ENCODE assay signal across 11 cellular contexts in genomic region chr6:16688984-16689636, GRCh38.
DNase-seq lines count a peak whose midpoint lies in the region; ATAC-seq and TF ChIP-seq lines count a peak whose summit lies in the region.
"Had no signal": no experiment of that assay in that cellular context is flagged by ENCODE, and none has a peak within 500 bp of the region (broad histone marks: within the 10 kb centered on the region; RNA-seq: fewer than 3 reads in every experiment).

No MANE protein-coding gene starts in this region.

- H3K27me3 ChIP-seq in mammary epithelial cell (ENCODE audit: insufficient read depth, low read length) (no peaks in the 10 kb centered on the region), mesenchymal stem cell (ENCODE audit: control insufficient read depth in 1 of 2, insufficient read depth in 1 of 2, low read length in 2 of 2) (no peaks in the 10 kb centered on the region)
- H3K27me3 ChIP-seq: heart left ventricle had no signal

- no peak for ATAC-seq in naive thymus-derived CD8-positive, alpha-beta T cell
- ATAC-seq in GM18520 (IDR thresholded peaks at IDR 0.05; ENCODE audit: unreplicated experiment) = no peak

- H3K9ac ChIP-seq in mammary epithelial cell (ENCODE audit: insufficient read depth, low read length) (no peak overlapping the region), mesenchymal stem cell (ENCODE audit: low read length) (no peak overlapping the region)
- H3K9ac ChIP-seq: KMS-11 had no signal

- H3K4me3 ChIP-seq in mammary epithelial cell (replicated peaks in 1 of 3; ENCODE audit: insufficient read depth in 1 of 3, low read depth in 2 of 3, low read length in 3 of 3) = no peak overlapping the region
- H3K4me3 ChIP-seq in mesenchymal stem cell (ENCODE audit: insufficient read depth in 1 of 2, low read depth in 1 of 2, low read length in 2 of 2) = no peak overlapping the region
- H3K4me3 ChIP-seq: heart left ventricle had no signal

- H3K18ac ChIP-seq in mesenchymal stem cell (ENCODE audit: low read depth in 1 of 2, low read length in 2 of 2) = no peak overlapping the region

- no peaks in the 10 kb centered on the region for H3K9me3 Mint-ChIP-seq in naive thymus-derived CD8-positive, alpha-beta T cell

- DNase-seq in ELR (ENCODE audit: low read depth) (peak; percentile 92), MV-4-11 (lab: John Stamatoyannopoulos, UW) (peak; percentile 12), mammary epithelial cell (peak; percentile 86), mesenchymal stem cell (peak; percentile 90), NCI-H1092 (lab: John Stamatoyannopoulos, UW) (no peak), NCI-H69 (lab: John Stamatoyannopoulos, UW) (no peak)
- no peak for DNase-seq in naive thymus-derived CD8-positive, alpha-beta T cell
- DNase-seq: heart left ventricle; stimulated activated CD4-positive, alpha-beta T cell treated with anti-CD3 and anti-CD28 coated beads, Interleukin-1b, Interleukin-23, amount 100 ng/mL, for 48 hours had no signal

- H3K9me3 ChIP-seq in mammary epithelial cell (replicated peaks; ENCODE audit: insufficient read depth, low read length) = no peaks in the 10 kb centered on the region
- no peaks in the 10 kb centered on the region for H3K9me3 ChIP-seq in mesenchymal stem cell (ENCODE audit: control insufficient read depth, low read length)
- H3K9me3 ChIP-seq: heart left ventricle had no signal

- in situ Hi-C loops in mammary epithelial cell (cut with MboI; ENCODE audit: low sequenced_read_pairs in 2 of 2) = no loop called here

- POLR2A ChIA-PET in naive thymus-derived CD8-positive, alpha-beta T cell (lab: Charles Lee) = no interaction called here

- dilution Hi-C loops in mammary epithelial cell (cut with HindIII; ENCODE audit: low sequenced_read_pairs) = no loop called here

- H3K27ac ChIP-seq in mammary epithelial cell (ENCODE audit: insufficient read depth, low read depth, low read length) (peak overlapping the region; percentile 48), mesenchymal stem cell (ENCODE audit: low read length, poor library complexity, severe bottlenecking) (no peak overlapping the region)
- H3K27ac ChIP-seq: KMS-11 had no signal

- intact Hi-C loops in mammary epithelial cell (cut with micrococcal nuclease) = loop anchor here (1.0 kb wide), 1 partner anchor 9 kb away; no protein-coding TSS in a partner anchor

- H3K36me3 ChIP-seq in mammary epithelial cell (ENCODE audit: insufficient read depth, low read length) = no peaks in the 10 kb centered on the region
- no peaks in the 10 kb centered on the region for H3K36me3 ChIP-seq in mesenchymal stem cell (ENCODE audit: control insufficient read depth in 1 of 2, insufficient read depth in 2 of 2, low read depth in 1 of 2, low read length in 2 of 2)
- H3K36me3 ChIP-seq: heart left ventricle had no signal

- no peak overlapping the region for H2BK12ac ChIP-seq in mesenchymal stem cell (ENCODE audit: low read length in 2 of 2)

- H3K79me2 ChIP-seq in mammary epithelial cell (ENCODE audit: insufficient read depth, low read length) = peaks cover 4% of the 10 kb centered on the region

- H2AFZ ChIP-seq in mammary epithelial cell (ENCODE audit: low read depth, low read length) (no peak overlapping the region), mesenchymal stem cell (ENCODE audit: low read depth, low read length) (no peak overlapping the region)

- BruUV-seq in mammary epithelial cell (replicated peaks; lab: Mats Ljungman, UMichigan) = no TSS peak

- peak overlapping the region in 3 of 10 donors; percentile 15 to 37 (median 17) for H3K27ac Mint-ChIP-seq in naive thymus-derived CD8-positive, alpha-beta T cell

- CTCF ChIA-PET in mammary epithelial cell (lab: Charles Lee; ENCODE audit: low non-redundant PET) = no interaction called here

- H3K4me2 ChIP-seq in mammary epithelial cell (ENCODE audit: insufficient read depth, low read depth, low read length) (no peak overlapping the region), mesenchymal stem cell (ENCODE audit: low read length, poor library complexity, severe bottlenecking) (no peak overlapping the region)
- H3K4me2 ChIP-seq: KMS-11 had no signal

- 81% methylated on average over 4 of the region's 4 CpGs for WGBS in mammary epithelial cell (ENCODE audit: low coverage, missing lambda C conversion rate)
- whole genome bisulfite sequencing in mesenchymal stem cell = 88% methylated on average over 4 of the region's 4 CpGs

- no peak overlapping the region for H2BK5ac ChIP-seq in mesenchymal stem cell (ENCODE audit: low read depth, low read length, poor library complexity, severe bottlenecking)

- H4K91ac ChIP-seq in mesenchymal stem cell (ENCODE audit: low read length) = no peak overlapping the region

- H4K8ac ChIP-seq in mesenchymal stem cell (ENCODE audit: low read length) = no peak overlapping the region

- peaks cover 17% of the 10 kb centered on the region for H3K79me1 ChIP-seq in mesenchymal stem cell (replicated peaks; ENCODE audit: low read length, poor library complexity, severe bottlenecking)

- peaks cover 43% of the 10 kb centered on the region for H3K4me1 ChIP-seq in mammary epithelial cell (ENCODE audit: insufficient read depth, low read length)
- H3K4me1 ChIP-seq in mesenchymal stem cell (ENCODE audit: control insufficient read depth, insufficient read depth, low read depth, low read length) = peaks cover 5% of the 10 kb centered on the region

- no peak overlapping the region for H3K14ac ChIP-seq in mesenchymal stem cell (ENCODE audit: low read length in 2 of 2)

- no peak overlapping the region for H2BK120ac ChIP-seq in mesenchymal stem cell (ENCODE audit: low read depth, low read length)

- TF ChIP-seq CTCF in mammary epithelial cell (conservative IDR thresholded peaks at IDR 0.05 in 1 of 2, IDR thresholded peaks at IDR 0.05 in 1 of 2; ENCODE audit: extremely low read depth in 1 of 2, insufficient read depth in 1 of 2, low read depth in 1 of 2, low read length in 2 of 2) = no peak

- H3K23ac ChIP-seq in mesenchymal stem cell (ENCODE audit: low read length in 2 of 2) = no peak overlapping the region

- H3K36me3 Mint-ChIP-seq in naive thymus-derived CD8-positive, alpha-beta T cell = peaks cover 0 to 6% (median 2%) of the 10 kb centered on the region in 3 donors

- no peaks in the 10 kb centered on the region for H4K20me1 ChIP-seq in mammary epithelial cell (ENCODE audit: insufficient read depth, low read length)

- no peak overlapping the region for H2AK5ac ChIP-seq in mesenchymal stem cell (ENCODE audit: low read length, severe bottlenecking)

- H2BK15ac ChIP-seq in mesenchymal stem cell (ENCODE audit: low read depth, poor library complexity, severe bottlenecking) = no peak overlapping the region

- no peaks in the 10 kb centered on the region for H3K27me3 Mint-ChIP-seq in naive thymus-derived CD8-positive, alpha-beta T cell

- peaks cover 21 to 72% (median 37%) of the 10 kb centered on the region in 4 donors for H3K4me1 Mint-ChIP-seq in naive thymus-derived CD8-positive, alpha-beta T cell

- H3K4ac ChIP-seq in mesenchymal stem cell (ENCODE audit: low read depth in 1 of 2, low read length in 2 of 2) = no peak overlapping the region

- H3K4me3 Mint-ChIP-seq in naive thymus-derived CD8-positive, alpha-beta T cell = no peak overlapping the region

Comparison
In these comparisons a context has a peak if more than half of its experiments do, and no peak if none do; other contexts are left out.
1. DNase-seq: peak in ELR (single experiment), MV-4-11 (single experiment), mammary epithelial cell (single experiment) and mesenchymal stem cell (single experiment); none in naive thymus-derived CD8-positive, alpha-beta T cell (0 of 10), NCI-H1092 (single experiment) and NCI-H69 (single experiment).